Comparison of ENCODE assay signal across 14 cellular contexts in the genomic region with DNA sequence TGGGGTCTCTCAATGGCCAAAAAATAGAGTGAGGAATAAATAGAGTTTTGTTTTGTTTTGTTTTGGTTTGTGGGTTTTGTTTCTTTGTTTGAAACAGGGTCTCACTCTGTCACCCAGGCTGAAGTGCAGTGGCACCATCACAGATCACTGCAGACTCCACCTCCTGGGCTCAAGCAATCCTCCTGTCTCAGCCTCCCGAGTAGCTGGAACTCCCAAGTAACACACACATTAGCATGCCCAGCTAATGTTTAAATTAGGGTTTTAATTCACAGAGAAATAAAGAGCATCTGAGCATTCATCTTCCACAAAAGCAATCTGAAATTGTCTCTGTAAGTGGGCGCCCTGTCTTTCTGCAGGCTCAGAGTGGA. TPM values are rescaled to one million over a fixed set of nuclear protein-coding genes. Genes with fewer than 3 reads are reported as not detected.
DNase-seq lines count a peak whose midpoint lies in the region; ATAC-seq, FAIRE-seq and TF ChIP-seq lines count a peak whose summit lies in the region.
"Had no signal": no experiment of that assay in that cellular context is flagged by ENCODE, and none has a peak within 500 bp of the region (broad histone marks: within the 10 kb centered on the region; RNA-seq: fewer than 3 reads in every experiment).

No MANE protein-coding gene starts in this region.

- H4K12ac ChIP-seq in trophoblast cell (ENCODE audit: low read depth, low read length) = no peak overlapping the region

- no peak overlapping the region for H3K14ac ChIP-seq in trophoblast cell (ENCODE audit: low read length)

- H2BK12ac ChIP-seq in trophoblast cell (ENCODE audit: low read length) = no peak overlapping the region

- H3K9me3 ChIP-seq in HepG2 (ENCODE audit: low read length) = no peaks in the 10 kb centered on the region
- peaks cover 13% of the 10 kb centered on the region for H3K9me3 ChIP-seq in trophoblast cell (ENCODE audit: insufficient read depth, low read depth, low read length)

- H3K4me3 Mint-ChIP-seq in stimulated activated naive CD8-positive, alpha-beta T cell treated with anti-CD3 and anti-CD28 coated beads, Interleukin-15, Interleukin-2, amounts not matched to agents 100 ng/mL and 50 ng/mL, for 24 hours = peak overlapping the region; percentile 64
- H3K4me3 Mint-ChIP-seq in activated CD8-positive, alpha-beta T cell treated with anti-CD3 and anti-CD28 coated beads, Interleukin-2, amount 10 ng/mL, durations not matched to agents 7 days and 5 days = peak overlapping the region; percentile 35

- peak overlapping the region; percentile 36 for H3K27ac ChIP-seq in HepG2 (ENCODE audit: extremely low read length, insufficient read depth, low read length)
- H3K27ac ChIP-seq in trophoblast cell (ENCODE audit: low read depth, low read length) = no peak overlapping the region
- H3K27ac ChIP-seq: epithelial cell of prostate had no signal

- in situ Hi-C loops in HepG2 (cut with HindIII; ENCODE audit: extremely low pct_ligation_motif_present, low pct_unique_long_range_greater_than_20kb) = no loop called here

- H3K27me3 ChIP-seq in HepG2 (ENCODE audit: control insufficient read depth in 1 of 2, insufficient read depth in 2 of 2, low read length in 2 of 2) (no peaks in the 10 kb centered on the region; a peak in 1 of 5 replicates), trophoblast cell (ENCODE audit: insufficient read depth, low read length) (no peaks in the 10 kb centered on the region)

- H3K4me1 Mint-ChIP-seq in stimulated activated naive CD8-positive, alpha-beta T cell treated with anti-CD3 and anti-CD28 coated beads, Interleukin-15, Interleukin-2, amounts not matched to agents 100 ng/mL and 50 ng/mL, for 24 hours (ENCODE audit: low read depth) = peaks cover 73% of the 10 kb centered on the region
- peaks cover 83% of the 10 kb centered on the region for H3K4me1 Mint-ChIP-seq in activated CD8-positive, alpha-beta T cell treated with anti-CD3 and anti-CD28 coated beads, Interleukin-2, amount 10 ng/mL, durations not matched to agents 7 days and 5 days (ENCODE audit: low read depth)

- no peak for FAIRE-seq in HepG2 (lab: Jason Lieb, UNC)

- TF ChIP-seq RAD21 in HepG2 (CRISPR knock-in tag; IDR thresholded peaks at IDR 0.05) = no peak

- peak overlapping the region; percentile 68 for H3K27ac Mint-ChIP-seq in stimulated activated naive CD8-positive, alpha-beta T cell treated with anti-CD3 and anti-CD28 coated beads, Interleukin-15, Interleukin-2, amounts not matched to agents 100 ng/mL and 50 ng/mL, for 24 hours
- peak overlapping the region; percentile 86 for H3K27ac Mint-ChIP-seq in activated CD8-positive, alpha-beta T cell treated with anti-CD3 and anti-CD28 coated beads, Interleukin-2, amount 10 ng/mL, durations not matched to agents 7 days and 5 days

- H3K79me1 ChIP-seq in trophoblast cell (ENCODE audit: low read length) = no peaks in the 10 kb centered on the region

- no peak for TF ChIP-seq EP300 in HepG2 (IDR thresholded peaks at IDR 0.05; ENCODE audit: low read depth in 2 of 2, low read length in 2 of 2)
- TF ChIP-seq EP300 in HepG2 (CRISPR knock-in tag; IDR thresholded peaks at IDR 0.05; ENCODE audit: borderline replicate concordance) = no peak

- H3K79me2 ChIP-seq in HepG2 (ENCODE audit: insufficient read depth, low read length) (no peaks in the 10 kb centered on the region), trophoblast cell (ENCODE audit: control insufficient read depth, insufficient read depth, low read length, poor library complexity) (no peaks in the 10 kb centered on the region)

- no peak overlapping the region for H4K8ac ChIP-seq in trophoblast cell (ENCODE audit: low read depth, low read length)

- no peak overlapping the region for H3K18ac ChIP-seq in trophoblast cell (ENCODE audit: low read length)

- no peak overlapping the region for H2BK120ac ChIP-seq in trophoblast cell (ENCODE audit: insufficient read depth, low read length, poor library complexity)

- no peaks in the 10 kb centered on the region for H3K36me3 Mint-ChIP-seq in stimulated activated naive CD8-positive, alpha-beta T cell treated with anti-CD3 and anti-CD28 coated beads, Interleukin-15, Interleukin-2, amounts not matched to agents 100 ng/mL and 50 ng/mL, for 24 hours (ENCODE audit: low read depth)
- H3K36me3 Mint-ChIP-seq in activated CD8-positive, alpha-beta T cell treated with anti-CD3 and anti-CD28 coated beads, Interleukin-2, amount 10 ng/mL, durations not matched to agents 7 days and 5 days (ENCODE audit: low read depth) = peaks cover 23% of the 10 kb centered on the region

- H3K27me3 Mint-ChIP-seq in stimulated activated naive CD8-positive, alpha-beta T cell treated with anti-CD3 and anti-CD28 coated beads, Interleukin-15, Interleukin-2, amounts not matched to agents 100 ng/mL and 50 ng/mL, for 24 hours = no peaks in the 10 kb centered on the region
- H3K27me3 Mint-ChIP-seq in activated CD8-positive, alpha-beta T cell treated with anti-CD3 and anti-CD28 coated beads, Interleukin-2, amount 10 ng/mL, durations not matched to agents 7 days and 5 days (ENCODE audit: low read depth) = no peaks in the 10 kb centered on the region

- CTCF ChIA-PET in activated CD8-positive, alpha-beta T cell treated with anti-CD3 and anti-CD28 coated beads, Interleukin-2, amount 10 ng/mL, durations not matched to agents 7 days and 5 days (lab: Charles Lee) = interaction anchor here (1.1 to 4.4 kb wide), 6 partner anchors 10 to 118 kb away, joined by 3 to 16 read pairs (median 6); no protein-coding TSS in a partner anchor
- CTCF ChIA-PET in HepG2 (lab: Yijun Ruan, JAX; ENCODE audit: low intra/inter-chr PET ratio, low total read pairs) = no interaction called here

- H3K9me3 Mint-ChIP-seq in stimulated activated naive CD8-positive, alpha-beta T cell treated with anti-CD3 and anti-CD28 coated beads, Interleukin-15, Interleukin-2, amounts not matched to agents 100 ng/mL and 50 ng/mL, for 24 hours = no peaks in the 10 kb centered on the region
- peaks cover 4% of the 10 kb centered on the region for H3K9me3 Mint-ChIP-seq in activated CD8-positive, alpha-beta T cell treated with anti-CD3 and anti-CD28 coated beads, Interleukin-2, amount 10 ng/mL, durations not matched to agents 7 days and 5 days (ENCODE audit: insufficient read depth)

- BruUV-seq in HepG2 (replicated peaks; lab: Mats Ljungman, UMichigan) = TSS peak; percentile 90

- no peak overlapping the region; a peak in 1 of 6 replicates for H3K4me3 ChIP-seq in HepG2 (replicated peaks in 1 of 3; ENCODE audit: insufficient read depth in 1 of 3, low read depth in 2 of 3, low read length in 3 of 3)
- H3K4me3 ChIP-seq in trophoblast cell (ENCODE audit: low read depth, low read length) = no peak overlapping the region

- H4K20me1 ChIP-seq in HepG2 (ENCODE audit: insufficient read depth, low read length) = no peaks in the 10 kb centered on the region

- no peak overlapping the region for H3K4ac ChIP-seq in trophoblast cell (ENCODE audit: low read depth, low read length)

- WGBS in HepG2 (ENCODE audit: low lambda C conversion rate) = 95% methylated on average over 2 of the region's 2 CpGs
- WGBS in trophoblast cell (ENCODE audit: extremely low coverage, insufficient coverage, insufficient read length) = no CpG with 5 or more reads among the region's 2 CpGs

- ATAC-seq in stimulated activated naive CD8-positive, alpha-beta T cell treated with anti-CD3 and anti-CD28 coated beads, Interleukin-15, Interleukin-2, amounts not matched to agents 100 U/mL and 50 U/mL, for 24 hours = no peak
- ATAC-seq in activated CD8-positive, alpha-beta T cell treated with anti-CD3 and anti-CD28 coated beads, Interleukin-2, amount 10 ng/mL, durations not matched to agents 7 days and 5 days = no peak
- ATAC-seq in HepG2 = no peak
- ATAC-seq in GM19328 (IDR thresholded peaks at IDR 0.05; ENCODE audit: unreplicated experiment) = no peak
- ATAC-seq in GM21786 (IDR thresholded peaks at IDR 0.05; ENCODE audit: unreplicated experiment) = no peak

- TF ChIP-seq POLR2A in HepG2 (IDR thresholded peaks at IDR 0.05; ENCODE audit: insufficient read depth in 1 of 2, low read depth in 2 of 2, low read length in 2 of 2) = no peak

- no peak overlapping the region for H3K23ac ChIP-seq in trophoblast cell (ENCODE audit: low read length)

- no peak overlapping the region for H2AFZ ChIP-seq in HepG2 (ENCODE audit: low read length)
- H2AFZ ChIP-seq in trophoblast cell (ENCODE audit: insufficient read depth, low read length, poor library complexity) = no peak overlapping the region

- H3K36me3 ChIP-seq in HepG2 (replicated peaks in 1 of 2; ENCODE audit: control insufficient read depth in 1 of 2, insufficient read depth in 2 of 2, low read length in 2 of 2) (no peaks in the 10 kb centered on the region), trophoblast cell (ENCODE audit: control insufficient read depth in 1 of 2, insufficient read depth in 2 of 2, low read length in 2 of 2) (no peaks in the 10 kb centered on the region)

- H3K4me2 ChIP-seq in HepG2 (ENCODE audit: low read depth, low read length) = peak overlapping the region; percentile 68
- no peak overlapping the region for H3K4me2 ChIP-seq in trophoblast cell (ENCODE audit: low read length)

- intact Hi-C loops in HepG2 (cut with micrococcal nuclease; ENCODE audit: unreplicated experiment) = loop anchor here (2.0 kb wide), 1 partner anchor 23 kb away; no protein-coding TSS in a partner anchor

- H4K91ac ChIP-seq in trophoblast cell (ENCODE audit: low read depth, low read length) = no peak overlapping the region

- TF ChIP-seq CTCF in HepG2 (CRISPR knock-in tag; IDR thresholded peaks at IDR 0.05) = no peak

- H3K4me1 ChIP-seq in HepG2 (ENCODE audit: insufficient read depth, low read length) (peaks cover 59% of the 10 kb centered on the region), trophoblast cell (ENCODE audit: control insufficient read depth in 1 of 2, insufficient read depth in 2 of 2, low read length in 2 of 2) (peaks cover 8 to 9% of the 10 kb centered on the region in 2 experiments)

- H3K9ac ChIP-seq in HepG2 (ENCODE audit: insufficient read depth, low read depth, low read length) = peak overlapping the region; percentile 44; the same call in 1 of the 2 replicates
- H3K9ac ChIP-seq in trophoblast cell (ENCODE audit: low read length) = no peak overlapping the region

- POLR2A ChIA-PET in activated CD8-positive, alpha-beta T cell treated with anti-CD3 and anti-CD28 coated beads, Interleukin-2, amount 10 ng/mL, durations not matched to agents 7 days and 5 days (lab: Charles Lee) = interaction anchor here (0.6 to 3.3 kb wide), 10 partner anchors 10 to 419 kb away, joined by 3 to 23 read pairs (median 6); a partner anchor contains a TSS
- POLR2A ChIA-PET in HepG2 (lab: Yijun Ruan, JAX) = interaction anchor here (0.8 to 3.8 kb wide), 11 partner anchors 10 to 123 kb away, joined by 3 to 74 read pairs (median 5); a partner anchor contains a TSS

- H2AK5ac ChIP-seq in trophoblast cell (ENCODE audit: low read length) = no peak overlapping the region

- no peak overlapping the region for H2BK5ac ChIP-seq in trophoblast cell (ENCODE audit: low read depth, low read length, poor library complexity)

- DNase-seq in stimulated activated naive CD8-positive, alpha-beta T cell treated with anti-CD3 and anti-CD28 coated beads, Interleukin-15, Interleukin-2, amounts not matched to agents 100 U/mL and 50 U/mL, for 24 hours = no peak
- DNase-seq in activated CD8-positive, alpha-beta T cell treated with anti-CD3 and anti-CD28 coated beads, Interleukin-2, amount 10 ng/mL, durations not matched to agents 7 days and 5 days = peak; percentile 20
- no peak for DNase-seq in HepG2 (ENCODE audit: low spot score)
- DNase-seq in stimulated activated CD4-positive, alpha-beta T cell treated with anti-CD3 and anti-CD28 coated beads, Interleukin-4, amount 100 ng/mL, for 4 hours = no peak
- DNase-seq in trophoblast cell = no peak
- DNase-seq: activated CD4-positive, alpha-beta T cell treated with anti-CD3 and anti-CD28 coated beads, Interleukin-2, amount 50 U/mL, for 1 hour; cerebellar nuclear complex; DMS79 treated with DMSO at 0.1 percent for 48 hours; NCI-H1694; NCI-H510A treated with DMSO at 0.1 percent for 48 hours had no signal

RNA-seq across cellular contexts. Expression of a gene that starts 9.2 kb away (rescaled TPM):
- total RNA-seq in activated CD8-positive, alpha-beta T cell treated with anti-CD3 and anti-CD28 coated beads, Interleukin-2, amount 10 ng/mL, durations not matched to agents 7 days and 5 days = 100 to 1,000 TPM; 174 to 182 TPM
- total RNA-seq in HepG2 (2016; rRNA removed; fragmentation: Illumina TruSeq; extraction: Trizol) = 30.0 and 52.6 TPM in 2 replicates
- total RNA-seq in HepG2 (2016; cell fraction: cytosol; rRNA removed; fragmentation: Illumina TruSeq; extraction: Trizol; ENCODE audit: low read depth) = 16.1 and 19.2 TPM in 2 replicates
- total RNA-seq in HepG2 (2016; cell fraction: insoluble cytoplasmic fraction; rRNA removed; fragmentation: Illumina TruSeq; extraction: Trizol) = 27.9 and 45.1 TPM in 2 replicates
- total RNA-seq in HepG2 (2016; cell fraction: membrane; rRNA removed; fragmentation: Illumina TruSeq; extraction: Trizol) = 15.2 and 16.4 TPM in 2 replicates
- 36.7 and 42.1 TPM in 2 replicates for total RNA-seq in HepG2 (2016; cell fraction: nucleus; rRNA removed; fragmentation: Illumina TruSeq; extraction: Trizol)
- 163 and 182 TPM in 2 replicates for polyA plus RNA-seq in HepG2 (2011; rRNA removed)
- polyA plus RNA-seq in HepG2 (2011; cell fraction: cytosol; rRNA removed) = 316 and 459 TPM in 2 replicates
- polyA plus RNA-seq in HepG2 (2011; cell fraction: nucleus; rRNA removed) = 94.3 and 120 TPM in 2 replicates
- polyA plus RNA-seq in HepG2 (2012) = 183 and 441 TPM in 2 replicates
- polyA plus RNA-seq in HepG2 (2016; cell fraction: cytosol; fragmentation: Illumina TruSeq; extraction: Trizol; ENCODE audit: low read depth) = 87.8 and 96.5 TPM in 2 replicates
- 109 and 136 TPM in 2 replicates for polyA plus RNA-seq in HepG2 (2016; cell fraction: insoluble cytoplasmic fraction; fragmentation: Illumina TruSeq; extraction: Trizol; ENCODE audit: low read depth)
- polyA plus RNA-seq in HepG2 (2016; cell fraction: membrane; fragmentation: Illumina TruSeq; extraction: Trizol; ENCODE audit: low read depth) = 64.1 and 65.9 TPM in 2 replicates
- 219 and 229 TPM in 2 replicates for polyA plus RNA-seq in HepG2 (2016; cell fraction: nucleus; fragmentation: Illumina TruSeq; extraction: Trizol; ENCODE audit: insufficient read depth, low read depth)
- 405 and 668 TPM in 2 replicates for polyA minus RNA-seq in HepG2 (2011; rRNA and poly(A)+ RNA removed; ENCODE audit: low replicate concordance)
- polyA minus RNA-seq in HepG2 (2011; cell fraction: cytosol; rRNA and poly(A)+ RNA removed) = 180 and 184 TPM in 2 replicates
- 31.3 and 46.7 TPM in 2 replicates for polyA minus RNA-seq in HepG2 (2011; cell fraction: nucleus; rRNA and poly(A)+ RNA removed)
- polyA plus RNA-seq in trophoblast cell (2013) = 267 and 298 TPM in 2 replicates

RNA-seq across cellular contexts. Expression of a gene that starts 16.0 kb away (rescaled TPM):
- total RNA-seq in activated CD8-positive, alpha-beta T cell treated with anti-CD3 and anti-CD28 coated beads, Interleukin-2, amount 10 ng/mL, durations not matched to agents 7 days and 5 days = 1,000 to 10,000 TPM; 1,265 to 1,278 TPM
- total RNA-seq in HepG2 (2016; rRNA removed; fragmentation: Illumina TruSeq; extraction: Trizol) = 0.38 TPM in 1 of 2 replicates, not detected in the other
- total RNA-seq in HepG2 (2016; cell fraction: cytosol; rRNA removed; fragmentation: Illumina TruSeq; extraction: Trizol; ENCODE audit: low read depth) = not detected in 2 replicates
- 0.24 TPM in 1 of 2 replicates, not detected in the other for total RNA-seq in HepG2 (2016; cell fraction: insoluble cytoplasmic fraction; rRNA removed; fragmentation: Illumina TruSeq; extraction: Trizol)
- 0.34 TPM in 1 of 2 replicates, not detected in the other for total RNA-seq in HepG2 (2016; cell fraction: membrane; rRNA removed; fragmentation: Illumina TruSeq; extraction: Trizol)
- not detected in 2 replicates for total RNA-seq in HepG2 (2016; cell fraction: nucleus; rRNA removed; fragmentation: Illumina TruSeq; extraction: Trizol)
- 11.1 and 18.7 TPM in 2 replicates for polyA plus RNA-seq in HepG2 (2011; rRNA removed)
- polyA plus RNA-seq in HepG2 (2011; cell fraction: cytosol; rRNA removed) = 15.6 and 17.2 TPM in 2 replicates
- 4.5 and 6.7 TPM in 2 replicates for polyA plus RNA-seq in HepG2 (2011; cell fraction: nucleus; rRNA removed)
- 5.0 and 18.1 TPM in 2 replicates for polyA plus RNA-seq in HepG2 (2012)
- 0.40 and 0.62 TPM in 2 replicates for polyA plus RNA-seq in HepG2 (2016; cell fraction: cytosol; fragmentation: Illumina TruSeq; extraction: Trizol; ENCODE audit: low read depth)
- polyA plus RNA-seq in HepG2 (2016; cell fraction: insoluble cytoplasmic fraction; fragmentation: Illumina TruSeq; extraction: Trizol; ENCODE audit: low read depth) = not detected in 2 replicates
- 0.41 TPM in 1 of 2 replicates, not detected in the other for polyA plus RNA-seq in HepG2 (2016; cell fraction: membrane; fragmentation: Illumina TruSeq; extraction: Trizol; ENCODE audit: low read depth)
- 0.85 and 1.3 TPM in 2 replicates for polyA plus RNA-seq in HepG2 (2016; cell fraction: nucleus; fragmentation: Illumina TruSeq; extraction: Trizol; ENCODE audit: insufficient read depth, low read depth)
- 15.4 and 536 TPM in 2 replicates for polyA minus RNA-seq in HepG2 (2011; rRNA and poly(A)+ RNA removed; ENCODE audit: low replicate concordance)
- polyA minus RNA-seq in HepG2 (2011; cell fraction: cytosol; rRNA and poly(A)+ RNA removed) = 4.5 and 5.8 TPM in 2 replicates
- 1.5 and 2.7 TPM in 2 replicates for polyA minus RNA-seq in HepG2 (2011; cell fraction: nucleus; rRNA and poly(A)+ RNA removed)
- 84.5 and 88.4 TPM in 2 replicates for polyA plus RNA-seq in trophoblast cell (2013)

RNA-seq across cellular contexts. Expression of a gene that starts 22.3 kb away (rescaled TPM):
- total RNA-seq in activated CD8-positive, alpha-beta T cell treated with anti-CD3 and anti-CD28 coated beads, Interleukin-2, amount 10 ng/mL, durations not matched to agents 7 days and 5 days = 1,000 to 10,000 TPM; 2,197 to 2,304 TPM
- 10.4 and 13.8 TPM in 2 replicates for total RNA-seq in HepG2 (2016; rRNA removed; fragmentation: Illumina TruSeq; extraction: Trizol)
- total RNA-seq in HepG2 (2016; cell fraction: cytosol; rRNA removed; fragmentation: Illumina TruSeq; extraction: Trizol; ENCODE audit: low read depth) = 4.6 and 5.5 TPM in 2 replicates
- 11.6 and 12.1 TPM in 2 replicates for total RNA-seq in HepG2 (2016; cell fraction: insoluble cytoplasmic fraction; rRNA removed; fragmentation: Illumina TruSeq; extraction: Trizol)
- 5.2 and 7.6 TPM in 2 replicates for total RNA-seq in HepG2 (2016; cell fraction: membrane; rRNA removed; fragmentation: Illumina TruSeq; extraction: Trizol)
- 6.0 and 9.0 TPM in 2 replicates for total RNA-seq in HepG2 (2016; cell fraction: nucleus; rRNA removed; fragmentation: Illumina TruSeq; extraction: Trizol)
- 267 and 289 TPM in 2 replicates for polyA plus RNA-seq in HepG2 (2011; rRNA removed)
- 371 and 454 TPM in 2 replicates for polyA plus RNA-seq in HepG2 (2011; cell fraction: cytosol; rRNA removed)
- 88.0 and 115 TPM in 2 replicates for polyA plus RNA-seq in HepG2 (2011; cell fraction: nucleus; rRNA removed)
- polyA plus RNA-seq in HepG2 (2012) = 111 and 258 TPM in 2 replicates
- polyA plus RNA-seq in HepG2 (2016; cell fraction: cytosol; fragmentation: Illumina TruSeq; extraction: Trizol; ENCODE audit: low read depth) = 23.4 and 27.5 TPM in 2 replicates
- polyA plus RNA-seq in HepG2 (2016; cell fraction: insoluble cytoplasmic fraction; fragmentation: Illumina TruSeq; extraction: Trizol; ENCODE audit: low read depth) = 52.2 and 56.6 TPM in 2 replicates
- polyA plus RNA-seq in HepG2 (2016; cell fraction: membrane; fragmentation: Illumina TruSeq; extraction: Trizol; ENCODE audit: low read depth) = 26.5 and 30.4 TPM in 2 replicates
- 46.2 and 58.7 TPM in 2 replicates for polyA plus RNA-seq in HepG2 (2016; cell fraction: nucleus; fragmentation: Illumina TruSeq; extraction: Trizol; ENCODE audit: insufficient read depth, low read depth)
- 409 and 521 TPM in 2 replicates for polyA minus RNA-seq in HepG2 (2011; rRNA and poly(A)+ RNA removed; ENCODE audit: low replicate concordance)
- polyA minus RNA-seq in HepG2 (2011; cell fraction: cytosol; rRNA and poly(A)+ RNA removed) = 52.0 and 52.6 TPM in 2 replicates
- 21.9 and 27.4 TPM in 2 replicates for polyA minus RNA-seq in HepG2 (2011; cell fraction: nucleus; rRNA and poly(A)+ RNA removed)
- polyA plus RNA-seq in trophoblast cell (2013) = 165 and 166 TPM in 2 replicates

RNA-seq across cellular contexts. Expression of a gene that starts 30.5 kb away (rescaled TPM):
- total RNA-seq in activated CD8-positive, alpha-beta T cell treated with anti-CD3 and anti-CD28 coated beads, Interleukin-2, amount 10 ng/mL, durations not matched to agents 7 days and 5 days = not detected
- not detected in 2 replicates for total RNA-seq in HepG2 (2016; rRNA removed; fragmentation: Illumina TruSeq; extraction: Trizol)
- not detected in 2 replicates for total RNA-seq in HepG2 (2016; cell fraction: cytosol; rRNA removed; fragmentation: Illumina TruSeq; extraction: Trizol; ENCODE audit: low read depth)
- not detected in 2 replicates for total RNA-seq in HepG2 (2016; cell fraction: insoluble cytoplasmic fraction; rRNA removed; fragmentation: Illumina TruSeq; extraction: Trizol)
- total RNA-seq in HepG2 (2016; cell fraction: membrane; rRNA removed; fragmentation: Illumina TruSeq; extraction: Trizol) = not detected in 2 replicates
- not detected in 2 replicates for total RNA-seq in HepG2 (2016; cell fraction: nucleus; rRNA removed; fragmentation: Illumina TruSeq; extraction: Trizol)
- not detected in 2 replicates for polyA plus RNA-seq in HepG2 (2011; rRNA removed)
- polyA plus RNA-seq in HepG2 (2011; cell fraction: cytosol; rRNA removed) = not detected in 2 replicates
- polyA plus RNA-seq in HepG2 (2011; cell fraction: nucleus; rRNA removed) = not detected in 2 replicates
- polyA plus RNA-seq in HepG2 (2012) = not detected in 2 replicates
- not detected in 2 replicates for polyA plus RNA-seq in HepG2 (2016; cell fraction: cytosol; fragmentation: Illumina TruSeq; extraction: Trizol; ENCODE audit: low read depth)
- polyA plus RNA-seq in HepG2 (2016; cell fraction: insoluble cytoplasmic fraction; fragmentation: Illumina TruSeq; extraction: Trizol; ENCODE audit: low read depth) = not detected in 2 replicates
- not detected in 2 replicates for polyA plus RNA-seq in HepG2 (2016; cell fraction: membrane; fragmentation: Illumina TruSeq; extraction: Trizol; ENCODE audit: low read depth)
- not detected in 2 replicates for polyA plus RNA-seq in HepG2 (2016; cell fraction: nucleus; fragmentation: Illumina TruSeq; extraction: Trizol; ENCODE audit: insufficient read depth, low read depth)
- polyA minus RNA-seq in HepG2 (2011; rRNA and poly(A)+ RNA removed; ENCODE audit: low replicate concordance) = not detected in 2 replicates
- polyA minus RNA-seq in HepG2 (2011; cell fraction: cytosol; rRNA and poly(A)+ RNA removed) = not detected in 2 replicates
- polyA minus RNA-seq in HepG2 (2011; cell fraction: nucleus; rRNA and poly(A)+ RNA removed) = not detected in 2 replicates
- polyA plus RNA-seq in trophoblast cell (2013) = not detected in 2 replicates

RNA-seq across cellular contexts. Expression of a gene that starts 39.4 kb away (rescaled TPM):
- under 1 TPM; 0.26 to 0.52 TPM for total RNA-seq in activated CD8-positive, alpha-beta T cell treated with anti-CD3 and anti-CD28 coated beads, Interleukin-2, amount 10 ng/mL, durations not matched to agents 7 days and 5 days
- 24.8 and 50.1 TPM in 2 replicates for total RNA-seq in HepG2 (2016; rRNA removed; fragmentation: Illumina TruSeq; extraction: Trizol)
- 13.7 and 15.2 TPM in 2 replicates for total RNA-seq in HepG2 (2016; cell fraction: cytosol; rRNA removed; fragmentation: Illumina TruSeq; extraction: Trizol; ENCODE audit: low read depth)
- 20.5 and 56.5 TPM in 2 replicates for total RNA-seq in HepG2 (2016; cell fraction: insoluble cytoplasmic fraction; rRNA removed; fragmentation: Illumina TruSeq; extraction: Trizol)
- total RNA-seq in HepG2 (2016; cell fraction: membrane; rRNA removed; fragmentation: Illumina TruSeq; extraction: Trizol) = 36.4 and 42.9 TPM in 2 replicates
- 47.2 and 48.9 TPM in 2 replicates for total RNA-seq in HepG2 (2016; cell fraction: nucleus; rRNA removed; fragmentation: Illumina TruSeq; extraction: Trizol)
- 30.5 and 34.4 TPM in 2 replicates for polyA plus RNA-seq in HepG2 (2011; rRNA removed)
- 18.4 and 40.1 TPM in 2 replicates for polyA plus RNA-seq in HepG2 (2011; cell fraction: cytosol; rRNA removed)
- 268 and 442 TPM in 2 replicates for polyA plus RNA-seq in HepG2 (2011; cell fraction: nucleus; rRNA removed)
- 19.2 and 34.3 TPM in 2 replicates for polyA plus RNA-seq in HepG2 (2012)
- polyA plus RNA-seq in HepG2 (2016; cell fraction: cytosol; fragmentation: Illumina TruSeq; extraction: Trizol; ENCODE audit: low read depth) = 11.8 and 14.2 TPM in 2 replicates
- 26.0 and 28.4 TPM in 2 replicates for polyA plus RNA-seq in HepG2 (2016; cell fraction: insoluble cytoplasmic fraction; fragmentation: Illumina TruSeq; extraction: Trizol; ENCODE audit: low read depth)
- 26.2 and 30.9 TPM in 2 replicates for polyA plus RNA-seq in HepG2 (2016; cell fraction: membrane; fragmentation: Illumina TruSeq; extraction: Trizol; ENCODE audit: low read depth)
- polyA plus RNA-seq in HepG2 (2016; cell fraction: nucleus; fragmentation: Illumina TruSeq; extraction: Trizol; ENCODE audit: insufficient read depth, low read depth) = 152 and 159 TPM in 2 replicates
- polyA minus RNA-seq in HepG2 (2011; rRNA and poly(A)+ RNA removed; ENCODE audit: low replicate concordance) = 0.07 and 19.7 TPM in 2 replicates
- 10.4 and 11.1 TPM in 2 replicates for polyA minus RNA-seq in HepG2 (2011; cell fraction: cytosol; rRNA and poly(A)+ RNA removed)
- polyA minus RNA-seq in HepG2 (2011; cell fraction: nucleus; rRNA and poly(A)+ RNA removed) = 16.9 and 22.4 TPM in 2 replicates
- polyA plus RNA-seq in trophoblast cell (2013) = 18.4 and 19.5 TPM in 2 replicates

Comparison
In these comparisons a context has a peak if more than half of its experiments do, and no peak if none do; other contexts are left out.
1. RNA of a gene that starts 16.0 kb away (total RNA-seq): 1,265 to 1,278 TPM in activated CD8-positive, alpha-beta T cell treated with anti-CD3 and anti-CD28 coated beads, Interleukin-2, amount 10 ng/mL, durations not matched to agents 7 days and 5 days; 0.24 to 0.38 TPM in HepG2; every median in the first group is over 100 times any median in the second.
2. RNA of a gene that starts 22.3 kb away (total RNA-seq): 2,197 to 2,304 TPM in activated CD8-positive, alpha-beta T cell treated with anti-CD3 and anti-CD28 coated beads, Interleukin-2, amount 10 ng/mL, durations not matched to agents 7 days and 5 days; 4.6 to 13.8 TPM in HepG2; every median in the first group is over 100 times any median in the second.